8 cellular contexts compared by ENCODE assay signal in genomic region chr3:149494022-149494758, GRCh38. TPM values are rescaled to one million over a fixed set of nuclear protein-coding genes. Genes with fewer than 3 reads are reported as not detected.
DNase-seq lines count a peak whose midpoint lies in the region; ATAC-seq and TF ChIP-seq lines count a peak whose summit lies in the region.

No MANE protein-coding gene starts in this region.

- POLR2A ChIA-PET in activated CD8-positive, alpha-beta T cell treated with anti-CD3 and anti-CD28 coated beads for 36 hours (lab: Charles Lee), result interaction anchor here (0.6 kb wide), 1 partner anchor 371 kb away, joined by 4 read pairs; no protein-coding TSS in a partner anchor

- no peak overlapping the region for H3K4me3 Mint-ChIP-seq in activated CD8-positive, alpha-beta T cell treated with anti-CD3 and anti-CD28 coated beads for 36 hours
- H3K4me3 Mint-ChIP-seq in progenitor cell of endocrine pancreas (ENCODE audit: low read depth), result no peak overlapping the region

- in situ Hi-C loops in GM13977 (cut with MboI; ENCODE audit: low pct_unique_long_range_greater_than_20kb, low sequenced_read_pairs, unreplicated experiment), result no loop called here

- H3K36me3 Mint-ChIP-seq in activated CD8-positive, alpha-beta T cell treated with anti-CD3 and anti-CD28 coated beads for 36 hours (ENCODE audit: low read depth), result no peaks in the 10 kb centered on the region
- peaks cover 47% of the 10 kb centered on the region for H3K36me3 Mint-ChIP-seq in progenitor cell of endocrine pancreas (ENCODE audit: insufficient read depth)

- CTCF ChIA-PET in activated CD8-positive, alpha-beta T cell treated with anti-CD3 and anti-CD28 coated beads for 36 hours (lab: Charles Lee), result interaction anchor here (0.7 to 1.9 kb wide), 7 partner anchors 8 to 314 kb away, joined by 3 to 8 read pairs (median 4); no protein-coding TSS in a partner anchor

- ATAC-seq in activated CD8-positive, alpha-beta T cell treated with anti-CD3 and anti-CD28 coated beads for 36 hours, result peak; percentile 42
- ATAC-seq in HG03095 (IDR thresholded peaks at IDR 0.05; ENCODE audit: unreplicated experiment) (no peak), GM21390 (IDR thresholded peaks at IDR 0.05; ENCODE audit: unreplicated experiment) (no peak)

- H3K27ac Mint-ChIP-seq in activated CD8-positive, alpha-beta T cell treated with anti-CD3 and anti-CD28 coated beads for 36 hours, result no peak overlapping the region
- no peak overlapping the region for H3K27ac Mint-ChIP-seq in progenitor cell of endocrine pancreas

- H3K9me3 Mint-ChIP-seq in activated CD8-positive, alpha-beta T cell treated with anti-CD3 and anti-CD28 coated beads for 36 hours, result no peaks in the 10 kb centered on the region
- no peaks in the 10 kb centered on the region for H3K9me3 Mint-ChIP-seq in progenitor cell of endocrine pancreas (ENCODE audit: low read depth)

- intact Hi-C loops in activated CD8-positive, alpha-beta T cell treated with anti-CD3 and anti-CD28 coated beads for 36 hours (cut with micrococcal nuclease), result no loop called here
- intact Hi-C loops in head of caudate nucleus (cut with DNase I), result no loop called here

- no peaks in the 10 kb centered on the region for H3K4me1 Mint-ChIP-seq in activated CD8-positive, alpha-beta T cell treated with anti-CD3 and anti-CD28 coated beads for 36 hours (ENCODE audit: low read depth)
- no peaks in the 10 kb centered on the region for H3K4me1 Mint-ChIP-seq in progenitor cell of endocrine pancreas (ENCODE audit: low read depth)

- TF ChIP-seq CTCF in GM13977 (IDR thresholded peaks at IDR 0.05; ENCODE audit: extremely low read depth, insufficient read depth, missing control alignments) (peak; percentile 73), progenitor cell of endocrine pancreas (IDR thresholded peaks at IDR 0.05; ENCODE audit: unreplicated experiment) (peak; percentile 81)
- TF ChIP-seq CTCF in activated CD8-positive, alpha-beta T cell treated with anti-CD3 and anti-CD28 coated beads for 36 hours (IDR thresholded peaks at IDR 0.05), result peak; percentile 74

- peak; percentile 64 to 65 for DNase-seq in AML-193 (lab: John Stamatoyannopoulos, UW)
- DNase-seq in GM13977 (ENCODE audit: low spot score), result peak; percentile 44
- DNase-seq in NCI-H2227 (lab: John Stamatoyannopoulos, UW; ENCODE audit: unreplicated experiment), result peak; percentile 50
- peak; percentile 56 for DNase-seq in activated CD8-positive, alpha-beta T cell treated with anti-CD3 and anti-CD28 coated beads for 36 hours
- peak; percentile 16 to 84 (median 62) for DNase-seq in head of caudate nucleus
- peak; percentile 44 for DNase-seq in progenitor cell of endocrine pancreas (ENCODE audit: low spot score, unreplicated experiment)

- H3K27me3 Mint-ChIP-seq in activated CD8-positive, alpha-beta T cell treated with anti-CD3 and anti-CD28 coated beads for 36 hours, result peaks cover 13% of the 10 kb centered on the region
- H3K27me3 Mint-ChIP-seq in progenitor cell of endocrine pancreas, result no peaks in the 10 kb centered on the region

RNA-seq across cellular contexts. Expression of gene TM4SF4, which starts 19.7 kb away (rescaled TPM):
- total RNA-seq in activated CD8-positive, alpha-beta T cell treated with anti-CD3 and anti-CD28 coated beads for 36 hours, result not detected
- total RNA-seq in progenitor cell of endocrine pancreas, result 314 and 357 TPM in 2 replicates

Comparison
In these comparisons a context has a peak if more than half of its experiments do, and no peak if none do; other contexts are left out.
1. RNA of gene TM4SF4, which starts 19.7 kb away (total RNA-seq): 314 to 357 TPM in progenitor cell of endocrine pancreas; not detected in activated CD8-positive, alpha-beta T cell treated with anti-CD3 and anti-CD28 coated beads for 36 hours; every median in the first group is over 100 times any median in the second.
2. Peak in every context shown above with its lines, with median percentiles within 50 percentile points of each other: DNase-seq and CTCF ChIP-seq.